8 cellular contexts compared by ENCODE assay signal in the genomic region with DNA sequence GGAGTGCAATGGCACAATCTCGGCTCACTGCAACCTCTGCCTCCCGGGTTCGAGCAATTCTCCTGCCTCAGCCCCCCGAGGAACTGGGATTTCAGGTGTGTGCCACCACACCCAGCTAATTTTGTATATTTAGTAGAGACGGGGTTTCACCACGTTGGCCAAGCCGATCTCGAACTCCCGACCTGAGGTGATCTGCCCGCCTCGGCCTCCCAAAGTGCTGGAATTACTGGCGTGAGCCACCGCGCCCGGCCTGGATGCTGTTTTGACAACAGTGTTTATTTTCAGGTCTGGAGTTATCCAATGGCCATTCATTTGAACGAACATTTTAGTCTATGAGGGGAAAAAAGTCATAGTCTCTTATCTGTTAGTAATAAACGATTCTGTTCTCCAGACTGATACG. TPM values are rescaled to one million over a fixed set of nuclear protein-coding genes. Genes with fewer than 3 reads are reported as not detected.
A peak's percentile ranks its signal among the peaks of the same experiment; 100 is the strongest.
DNase-seq lines count a peak whose midpoint lies in the region; ATAC-seq, FAIRE-seq and TF ChIP-seq lines count a peak whose summit lies in the region.
"Not testable (repeated sequence)": the region's sequence is repeated elsewhere in the genome, so short reads cannot be mapped to it uniquely, and the experiment has no call there.

No MANE protein-coding gene starts in this region.

- intact Hi-C loops in left ventricle myocardium inferior (cut with micrococcal nuclease); stomach (cut with DNase I; ENCODE audit: low total_unique reads): not testable (repeated sequence)

- peaks cover 35% of the 10 kb centered on the region for H3K36me3 Mint-ChIP-seq in activated naive CD8-positive, alpha-beta T cell treated with anti-CD3 and anti-CD28 coated beads, Interleukin-2, amount 10 ng/mL, durations not matched to agents 7 days and 5 days
- not testable (repeated sequence) for H3K36me3 Mint-ChIP-seq in neural progenitor cell

- peaks cover 33% of the 10 kb centered on the region for H3K4me1 Mint-ChIP-seq in activated naive CD8-positive, alpha-beta T cell treated with anti-CD3 and anti-CD28 coated beads, Interleukin-2, amount 10 ng/mL, durations not matched to agents 7 days and 5 days
- H3K4me1 Mint-ChIP-seq in neural progenitor cell: not testable (repeated sequence)

- H4K20me1 ChIP-seq in H1 (replicated peaks in 1 of 2; ENCODE audit: control insufficient read depth in 1 of 2, insufficient read depth in 2 of 2, low read length in 2 of 2); neural progenitor cell (ENCODE audit: low read depth): not testable (repeated sequence)

- FAIRE-seq in H1 (lab: Jason Lieb, UNC): not testable (repeated sequence)

- H3K9me3 Mint-ChIP-seq in activated naive CD8-positive, alpha-beta T cell treated with anti-CD3 and anti-CD28 coated beads, Interleukin-2, amount 10 ng/mL, durations not matched to agents 7 days and 5 days; neural progenitor cell: not testable (repeated sequence)

- not testable (repeated sequence) for H3K27me3 Mint-ChIP-seq in activated naive CD8-positive, alpha-beta T cell treated with anti-CD3 and anti-CD28 coated beads, Interleukin-2, amount 10 ng/mL, durations not matched to agents 7 days and 5 days
- H3K27me3 Mint-ChIP-seq in neural progenitor cell (ENCODE audit: insufficient read depth, low read depth): peaks cover 12% of the 10 kb centered on the region

- not testable (repeated sequence) for DNase-seq in BE2C; MG63; activated naive CD8-positive, alpha-beta T cell treated with anti-CD3 and anti-CD28 coated beads, Interleukin-2, amount 10 ng/mL, durations not matched to agents 7 days and 5 days; H1 (ENCODE audit: low read depth in 1 of 2, low spot score in 2 of 2); neural progenitor cell (ENCODE audit: low spot score); stomach
- DNase-seq in left ventricle myocardium inferior: peak; percentile 23

- H3K27me3 ChIP-seq in BE2C; MG63; left ventricle myocardium inferior (ENCODE audit: low read depth); stomach: not testable (repeated sequence)
- H3K27me3 ChIP-seq in H1 (replicated peaks in 1 of 4; ENCODE audit: control insufficient read depth in 3 of 4, extremely low read depth in 1 of 4, insufficient read depth in 3 of 4, low read length in 3 of 4) (peaks cover 3 to 24% (median 12%) of the 10 kb centered on the region in 4 experiments), neural progenitor cell (peaks cover 35% of the 10 kb centered on the region)

- not testable (repeated sequence) for H3F3A ChIP-seq in neural progenitor cell (ENCODE audit: low read depth)

- H3K9ac ChIP-seq in H1 (replicated peaks in 1 of 4; ENCODE audit: extremely low read depth in 1 of 4, low read depth in 3 of 4, low read length in 3 of 4); neural progenitor cell: not testable (repeated sequence)

- H3K27ac Mint-ChIP-seq in activated naive CD8-positive, alpha-beta T cell treated with anti-CD3 and anti-CD28 coated beads, Interleukin-2, amount 10 ng/mL, durations not matched to agents 7 days and 5 days; neural progenitor cell: not testable (repeated sequence)

- WGBS in H1 (ENCODE audit: extremely low coverage in 1 of 2, insufficient coverage in 1 of 2, insufficient read length in 1 of 2, insufficient replicate concordance in 2 of 2, low coverage in 1 of 2, low lambda C conversion rate in 2 of 2, missing lambda C conversion rate in 1 of 2), 2 experiments: 93% methylated on average over 18 of the region's 18 CpGs; no CpG with 5 or more reads in 1 of the 2 experiments
- WGBS in mesodermal cell (ENCODE audit: insufficient coverage in 2 of 2), 2 experiments: 91 to 93% methylated on average over 16 to 18 of the region's 18 CpGs
- WGBS in stomach, 5 donors: 76 to 88% (median 83%) methylated on average over 18 of the region's 18 CpGs

- H3K9me3 ChIP-seq in BE2C; MG63; H1 (ENCODE audit: insufficient read depth in 2 of 2, low read depth in 1 of 2, low read length in 1 of 2); left ventricle myocardium inferior (replicated peaks); mesodermal cell (ENCODE audit: control insufficient read depth, low read length); neural progenitor cell (ENCODE audit: low read depth); stomach: not testable (repeated sequence)

- peak overlapping the region; percentile 89 for H3K4me3 Mint-ChIP-seq in activated naive CD8-positive, alpha-beta T cell treated with anti-CD3 and anti-CD28 coated beads, Interleukin-2, amount 10 ng/mL, durations not matched to agents 7 days and 5 days
- peak overlapping the region; percentile 51 for H3K4me3 Mint-ChIP-seq in neural progenitor cell

- not testable (repeated sequence) for H4K91ac ChIP-seq in H1 (replicated peaks; ENCODE audit: insufficient read length, low read length)

- not testable (repeated sequence) for H3K79me2 ChIP-seq in H1 (ENCODE audit: control insufficient read depth in 1 of 2, insufficient read depth in 2 of 2, low read length in 2 of 2); neural progenitor cell (ENCODE audit: low read depth)

- not testable (repeated sequence) for H2BK15ac ChIP-seq in H1 (ENCODE audit: low read length)

- H2AFZ ChIP-seq in H1 (ENCODE audit: low read length); neural progenitor cell (replicated peaks): not testable (repeated sequence)

- not testable (repeated sequence) for H4K8ac ChIP-seq in H1 (ENCODE audit: extremely low read depth, insufficient read depth, low read length)

- CTCF ChIA-PET in H1 (lab: Charles Lee; ENCODE audit: partially characterized antibody): interaction anchor here (1.2 to 1.6 kb wide), 2 partner anchors 161 to 171 kb away, joined by 4 to 5 read pairs; no protein-coding TSS in a partner anchor

- not testable (repeated sequence) for H3K23ac ChIP-seq in H1 (ENCODE audit: insufficient read length)

- not testable (repeated sequence) for H3K23me2 ChIP-seq in H1 (ENCODE audit: low read depth, low read length)

- ATAC-seq in activated naive CD8-positive, alpha-beta T cell treated with anti-CD3 and anti-CD28 coated beads, Interleukin-2, amount 10 ng/mL, durations not matched to agents 7 days and 5 days (ENCODE audit: low read depth): not testable (repeated sequence)

- H3K27ac ChIP-seq in H1 (ENCODE audit: low read depth, low read length); mesodermal cell (ENCODE audit: low read depth, low read length, severe bottlenecking); neural progenitor cell: not testable (repeated sequence)
- peak overlapping the region; percentile 91 for H3K27ac ChIP-seq in left ventricle myocardium inferior (replicated peaks)
- peak overlapping the region in 3 of 5 donors; percentile 31 to 84 (median 83) for H3K27ac ChIP-seq in stomach

- not testable (repeated sequence) for H2BK20ac ChIP-seq in H1 (ENCODE audit: low read length)

- H2BK12ac ChIP-seq in H1 (ENCODE audit: low read depth, low read length): not testable (repeated sequence)

- not testable (repeated sequence) for TF ChIP-seq CTCF in BE2C (IDR thresholded peaks at IDR 0.05; ENCODE audit: low read depth, low read length); H1 (IDR thresholded peaks at IDR 0.05; ENCODE audit: control extremely low read depth in 1 of 3, insufficient read depth in 1 of 3, low read depth in 1 of 3, low read length in 3 of 3); left ventricle myocardium inferior (IDR thresholded peaks at IDR 0.05; ENCODE audit: borderline replicate concordance); neural progenitor cell (IDR thresholded peaks at IDR 0.05); stomach (IDR thresholded peaks at IDR 0.05)

- not testable (repeated sequence) for H3K4ac ChIP-seq in H1 (replicated peaks; ENCODE audit: insufficient read length, low read depth, low read length)

- TF ChIP-seq POLR2A in H1 (IDR thresholded peaks at IDR 0.05; ENCODE audit: control extremely low read depth in 1 of 2, low read depth in 2 of 2, low read length in 2 of 2); stomach (IDR thresholded peaks at IDR 0.05): not testable (repeated sequence)

- not testable (repeated sequence) for H2BK120ac ChIP-seq in H1 (replicated peaks; ENCODE audit: low read depth, low read length)

- H3K4me3 ChIP-seq in BE2C (ENCODE audit: low read depth, low read length) (peak overlapping the region; percentile 81), MG63 (peak overlapping the region; percentile 77), H1 (ENCODE audit: extremely low read depth in 1 of 4, insufficient read depth in 2 of 4, low read depth in 3 of 4, low read length in 4 of 4) (peak overlapping the region in 2 of 4 experiments; percentile 49 to 62; a peak in 2 of 8 replicates), left ventricle myocardium inferior (peak overlapping the region; percentile 89), mesodermal cell (ENCODE audit: extremely low read depth, insufficient read depth, low read length, poor library complexity, severe bottlenecking) (peak overlapping the region; percentile 52), stomach (peak overlapping the region in 2 of 4 donors; percentile 72 to 84)
- not testable (repeated sequence) for H3K4me3 ChIP-seq in neural progenitor cell

- H4K5ac ChIP-seq in H1 (ENCODE audit: insufficient read length, low read depth, low read length): not testable (repeated sequence)

- not testable (repeated sequence) for H3K36me3 ChIP-seq in BE2C; H1 (ENCODE audit: control insufficient read depth in 2 of 4, insufficient read depth in 4 of 4, low read length in 3 of 4); mesodermal cell (ENCODE audit: control insufficient read depth, insufficient read depth, low read length); neural progenitor cell
- H3K36me3 ChIP-seq in MG63 (peaks cover 14% of the 10 kb centered on the region), left ventricle myocardium inferior (peaks cover 29% of the 10 kb centered on the region), stomach (peaks cover 0 to 15% (median 6%) of the 10 kb centered on the region in 4 donors)

- not testable (repeated sequence) for TF ChIP-seq RAD21 in H1 (IDR thresholded peaks at IDR 0.05 in 1 of 2, conservative IDR thresholded peaks at IDR 0.05 in 1 of 2; ENCODE audit: low read depth in 2 of 2, low read length in 2 of 2)

- not testable (repeated sequence) for H3K18ac ChIP-seq in H1 (ENCODE audit: extremely low read depth, low read length)

- H3K4me2 ChIP-seq in H1 (ENCODE audit: insufficient read depth in 1 of 2, low read depth in 2 of 2, low read length in 2 of 2) (peak overlapping the region; percentile 72 to 94; a peak in 2 of 4 replicates), neural progenitor cell (peak overlapping the region; percentile 73)

- not testable (repeated sequence) for H3K4me1 ChIP-seq in BE2C; H1 (replicated peaks in 1 of 4; ENCODE audit: control insufficient read depth in 3 of 4, insufficient read depth in 4 of 4, low read length in 3 of 4); mesodermal cell (ENCODE audit: control insufficient read depth, insufficient read depth, low read length, poor library complexity, severe bottlenecking); neural progenitor cell
- peaks cover 64% of the 10 kb centered on the region for H3K4me1 ChIP-seq in left ventricle myocardium inferior
- peaks cover 4 to 35% (median 19%) of the 10 kb centered on the region in 4 donors for H3K4me1 ChIP-seq in stomach

- TF ChIP-seq EP300 in H1 (IDR thresholded peaks at IDR 0.05; ENCODE audit: borderline replicate concordance in 1 of 2, low read depth in 2 of 2, low read length in 2 of 2); stomach (IDR thresholded peaks at IDR 0.05): not testable (repeated sequence)

- not testable (repeated sequence) for H3K56ac ChIP-seq in H1 (replicated peaks; ENCODE audit: insufficient read length, low read depth, low read length)

- H3K79me1 ChIP-seq in H1 (ENCODE audit: low read depth, low read length): not testable (repeated sequence)

- not testable (repeated sequence) for H2BK5ac ChIP-seq in H1 (ENCODE audit: low read depth, low read length)

- not testable (repeated sequence) for H3K14ac ChIP-seq in H1 (ENCODE audit: insufficient read length)

- POLR2A ChIA-PET in activated naive CD8-positive, alpha-beta T cell treated with anti-CD3 and anti-CD28 coated beads, Interleukin-2, amount 10 ng/mL, durations not matched to agents 7 days and 5 days (lab: Charles Lee); H1 (lab: Charles Lee; ENCODE audit: partially characterized antibody): not testable (repeated sequence)

- not testable (repeated sequence) for H2AK5ac ChIP-seq in H1 (ENCODE audit: low read depth, low read length)

RNA-seq across cellular contexts. Expression of gene B3GALNT1, which starts 1.4 kb away (rescaled TPM):
- 29.7 TPM for polyA plus RNA-seq in BE2C (2012; ENCODE audit: insufficient read depth, insufficient read length, low read depth)
- total RNA-seq in MG63 (2014; rRNA removed; shearing (Covaris generic); ENCODE audit: low replicate concordance): 36.9 and 70.2 TPM in 2 replicates
- total RNA-seq in activated naive CD8-positive, alpha-beta T cell treated with anti-CD3 and anti-CD28 coated beads, Interleukin-2, amount 10 ng/mL, durations not matched to agents 7 days and 5 days: 10 to 100 TPM; 10.4 to 14.6 TPM
- 7.2 and 8.1 TPM in 2 replicates for total RNA-seq in H1 (2021; fragmentation: NEBNext Ultra II Directional; extraction: Animal tissue kit (Norgen Biotek cat#: 25700))
- polyA plus RNA-seq in H1 (2011; rRNA removed) (4.2 and 5.0 TPM in 2 replicates), stomach (1 to 10 TPM; 2.7 to 4.8 (median 3.2) TPM)
- 4.4 TPM for polyA plus RNA-seq in H1 (2011; cell fraction: cytosol; rRNA removed)
- polyA plus RNA-seq in H1 (2011; cell fraction: nucleus; rRNA removed): 8.0 TPM
- polyA plus RNA-seq in H1 (2012, experiment 1 of 2): 4.1 to 6.3 TPM (median 5.5 TPM) in 4 replicates
- polyA plus RNA-seq in H1 (2012, experiment 2 of 2): 1.1 TPM
- 6.5 TPM for polyA plus RNA-seq in H1 (2013, experiment 1 of 2)
- polyA plus RNA-seq in H1 (2013, experiment 2 of 2): 6.7 TPM
- polyA minus RNA-seq in H1 (2011; rRNA and poly(A)+ RNA removed): 13.4 and 15.3 TPM in 2 replicates
- 6.2 TPM for polyA minus RNA-seq in H1 (2011; cell fraction: cytosol; rRNA and poly(A)+ RNA removed)
- 15.2 TPM for polyA minus RNA-seq in H1 (2011; cell fraction: nucleus; rRNA and poly(A)+ RNA removed)
- total RNA-seq in left ventricle myocardium inferior (56.1 TPM), neural progenitor cell (ENCODE audit: low replicate concordance) (13.8 and 22.5 TPM in 2 replicates), stomach (10 to 100 TPM in 2 of 5 donors, 1 to 10 TPM in 1, not detected in 2; 4.6 to 26.1 (median 12.5) TPM)
- 14.8 TPM for polyA plus RNA-seq in mesodermal cell (2013, experiment 1 of 2)
- polyA plus RNA-seq in mesodermal cell (2013, experiment 2 of 2): 18.5 TPM
